ENCODE assay signal across 8 cellular contexts in genomic region chr1:78619803-78620579, GRCh38. TPM values are rescaled to one million over a fixed set of nuclear protein-coding genes. Genes with fewer than 3 reads are reported as not detected.
A peak's percentile ranks its signal among the peaks of the same experiment; 100 is the strongest.
DNase-seq lines count a peak whose midpoint lies in the region; ATAC-seq and TF ChIP-seq lines count a peak whose summit lies in the region.

IFI44L (plus strand) TSS chr1:78620448; CDS start chr1:78627916, 7,468 bp downstream.

- H3K9me3 Mint-ChIP-seq in CD4-positive, alpha-beta memory T cell, result no peaks in the 10 kb centered on the region

- H3K36me3 ChIP-seq in CD4-positive, alpha-beta memory T cell (ENCODE audit: insufficient read depth, low read length), result no peaks in the 10 kb centered on the region
- no peaks in the 10 kb centered on the region for H3K36me3 ChIP-seq in gastroesophageal sphincter

- H3K4me1 ChIP-seq in CD4-positive, alpha-beta memory T cell (ENCODE audit: insufficient read depth, low read length), result peaks cover 63% of the 10 kb centered on the region
- peaks cover 5 to 52% (median 8%) of the 10 kb centered on the region in 3 donors for H3K4me1 ChIP-seq in gastroesophageal sphincter

- H3K27ac ChIP-seq in CD4-positive, alpha-beta memory T cell (ENCODE audit: low read depth, low read length), result peak within 1 kb of the TSS; percentile 66
- peak within 1 kb of the TSS; percentile 55 to 76 (median 62) for H3K27ac ChIP-seq in gastroesophageal sphincter
- H3K27ac ChIP-seq in skin epidermis, result peak within 1 kb of the TSS in 19 of 21 experiments; percentile 7 to 87 (median 65)

- peak within 1 kb of the TSS; percentile 44 to 56 for H3K4me3 ChIP-seq in CD4-positive, alpha-beta memory T cell (ENCODE audit: low read length in 2 of 2)
- H3K4me3 ChIP-seq in gastroesophageal sphincter (peak within 1 kb of the TSS; percentile 41 to 63), skin epidermis (peak within 1 kb of the TSS in 6 of 7 experiments; percentile 6 to 36 (median 24))

- peak within 1 kb of the TSS; percentile 91 to 97 (median 93) for H3K27ac Mint-ChIP-seq in CD4-positive, alpha-beta memory T cell

- peaks cover 3 to 16% of the 10 kb centered on the region in 2 donors for H3K36me3 Mint-ChIP-seq in CD4-positive, alpha-beta memory T cell

- POLR2A ChIA-PET in CD4-positive, alpha-beta memory T cell (lab: Charles Lee; ENCODE audit: partially characterized antibody), result interaction anchor here (0.8 to 2.8 kb wide), 13 partner anchors 20 to 642 kb away, joined by 3 to 22 read pairs (median 4); partner anchors contain the start of genes DNAJB4, FUBP1 and IFI44

- 6 to 12% methylated on average over 9 of the region's 9 CpGs for WGBS in gastroesophageal sphincter (ENCODE audit: low coverage in 1 of 2), 2 donors

- DNase-seq in CD4-positive, alpha-beta memory T cell, result peak; percentile 58 to 63 (median 59)
- DNase-seq in NCI-H446 treated with DMSO at 0.1 percent for 48 hours (lab: John Stamatoyannopoulos, UW) (peak; percentile 29), DMS79 (lab: John Stamatoyannopoulos, UW) (no peak)
- DNase-seq in activated T-helper 9 cell treated with anti-CD3 and anti-CD28 coated beads, Interleukin-2, amount 50 U/mL, for 16 hours (ENCODE audit: low read depth), result peak; percentile 43

- no peaks in the 10 kb centered on the region for H3K9me3 ChIP-seq in CD4-positive, alpha-beta memory T cell (ENCODE audit: control insufficient read depth in 1 of 2, low read length in 2 of 2)
- no peaks in the 10 kb centered on the region for H3K9me3 ChIP-seq in gastroesophageal sphincter

- TF ChIP-seq POLR2A in gastroesophageal sphincter (IDR thresholded peaks at IDR 0.05), result no peak

- peak; percentile 49 for ATAC-seq in GM21737 (IDR thresholded peaks at IDR 0.05; ENCODE audit: unreplicated experiment)
- peak; percentile 78 for ATAC-seq in gastroesophageal sphincter
- ATAC-seq in GM18519 (IDR thresholded peaks at IDR 0.05; ENCODE audit: low FRiP score, unreplicated experiment), result no peak

- TF ChIP-seq EP300 in gastroesophageal sphincter (IDR thresholded peaks at IDR 0.05), result no peak

- no peaks in the 10 kb centered on the region for H3K27me3 Mint-ChIP-seq in CD4-positive, alpha-beta memory T cell

- no peak for TF ChIP-seq CTCF in gastroesophageal sphincter (IDR thresholded peaks at IDR 0.05)

- H3K4me1 Mint-ChIP-seq in CD4-positive, alpha-beta memory T cell, result peaks cover 52 to 68% (median 59%) of the 10 kb centered on the region in 4 donors

- intact Hi-C loops in CD4-positive, alpha-beta memory T cell (cut with micrococcal nuclease), result loop anchor here (5.0 to 10.0 kb wide), 4 partner anchors 215 to 935 kb away; partner anchors contain the start of genes FUBP1 and ZZZ3

- CTCF ChIA-PET in CD4-positive, alpha-beta memory T cell (lab: Charles Lee; ENCODE audit: partially characterized antibody), result interaction anchor here (0.8 to 5.7 kb wide), 13 partner anchors 9 to 490 kb away, joined by 3 to 107 read pairs (median 4); partner anchors contain the start of gene IFI44

- H3K27me3 ChIP-seq in CD4-positive, alpha-beta memory T cell (ENCODE audit: insufficient read depth, low read length), result no peaks in the 10 kb centered on the region
- H3K27me3 ChIP-seq in gastroesophageal sphincter, result no peaks in the 10 kb centered on the region

- H3K4me3 Mint-ChIP-seq in CD4-positive, alpha-beta memory T cell, result peak within 1 kb of the TSS; percentile 78 to 93 (median 90)

RNA-seq across cellular contexts. Expression of gene IFI44L, which starts in this region (rescaled TPM):
- total RNA-seq in CD4-positive, alpha-beta memory T cell, result 1 to 10 TPM; 4.5 to 5.3 TPM
- polyA plus RNA-seq in CD4-positive, alpha-beta memory T cell, result 10 to 100 TPM; 12.4 to 13.6 TPM
- total RNA-seq in gastroesophageal sphincter, result 10 to 100 TPM in 2 of 4 donors, 1 to 10 TPM in 2; 4.2 to 24.1 (median 9.4) TPM
